33 cellular contexts compared by ENCODE assay signal in the genomic region with DNA sequence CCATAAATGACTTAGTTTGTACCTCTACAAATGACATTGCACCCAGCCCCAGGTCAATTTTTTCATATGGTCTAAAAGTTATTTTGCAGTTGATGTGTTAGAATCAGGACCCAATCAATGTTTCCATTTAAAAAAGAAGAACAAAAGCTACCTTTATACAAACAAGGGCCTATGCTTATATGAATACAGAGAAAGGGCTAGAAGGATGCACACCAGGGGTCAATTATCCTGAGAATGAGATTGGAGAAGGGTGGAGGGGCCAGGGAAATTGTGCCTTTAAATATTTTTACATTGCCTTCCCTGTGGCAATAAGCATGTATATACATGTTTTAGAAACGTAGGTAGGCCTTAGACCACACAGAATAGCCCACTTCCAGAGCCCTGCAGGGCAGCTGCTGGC. TPM values are rescaled to one million over a fixed set of nuclear protein-coding genes. Genes with fewer than 3 reads are reported as not detected.
DNase-seq lines count a peak whose midpoint lies in the region; ATAC-seq, FAIRE-seq and TF ChIP-seq lines count a peak whose summit lies in the region.
"Had no signal": no experiment of that assay in that cellular context is flagged by ENCODE, and none has a peak within 500 bp of the region (broad histone marks: within the 10 kb centered on the region; RNA-seq: fewer than 3 reads in every experiment).

No MANE protein-coding gene starts in this region.

- no peak for ATAC-seq in GM18909 (IDR thresholded peaks at IDR 0.05; ENCODE audit: poor library complexity, unreplicated experiment)
- ATAC-seq: activated CD8-positive, alpha-beta memory T cell treated with anti-CD3 and anti-CD28 coated beads, Interleukin-2, amount 10 ng/mL, durations not matched to agents 7 days and 5 days; activated T-cell treated with anti-CD3 and anti-CD28 coated beads, Interleukin-2, amount 50 U/mL, for 4 hours; esophagus mucosa; lower lobe of right lung; mucosa of descending colon; natural killer cell had no signal

- no peaks in the 10 kb centered on the region for H3K27me3 ChIP-seq in breast epithelium
- H3K27me3 ChIP-seq in mammary epithelial cell (ENCODE audit: insufficient read depth, low read length): no peaks in the 10 kb centered on the region
- no peaks in the 10 kb centered on the region for H3K27me3 ChIP-seq in keratinocyte (ENCODE audit: control insufficient read depth, extremely low read depth, insufficient read depth, low read length)
- H3K27me3 ChIP-seq in tibial nerve: no peaks in the 10 kb centered on the region
- no peaks in the 10 kb centered on the region for H3K27me3 ChIP-seq in effector memory CD4-positive, alpha-beta T cell (replicated peaks; ENCODE audit: control insufficient read depth, insufficient read depth, low read length, poor library complexity, severe bottlenecking)

- DNase-seq in MCF 10A (ENCODE audit: unreplicated experiment): no peak
- DNase-seq in breast epithelium (ENCODE audit: low spot score in 2 of 2): no peak
- no peak for DNase-seq in mammary epithelial cell
- DNase-seq in keratinocyte (ENCODE audit: low read depth, low spot score): no peak
- DNase-seq in NCI-H526 treated with DMSO at 0.1 percent for 48 hours (lab: John Stamatoyannopoulos, UW): no peak
- no peak for DNase-seq in tibial nerve (ENCODE audit: low spot score in 2 of 2)
- DNase-seq in effector memory CD4-positive, alpha-beta T cell: no peak
- DNase-seq: 8988T; activated B cell treated with CpG ODN at 0.5 μM for 24 hours; activated CD4-positive, alpha-beta T cell treated with anti-CD3 and anti-CD28 coated beads, Interleukin-2, amount 50 U/mL, for 1 hour; activated CD8-positive, alpha-beta memory T cell treated with anti-CD3 and anti-CD28 coated beads, Interleukin-2, amount 10 ng/mL, durations not matched to agents 7 days and 5 days; activated gamma-delta T cell; activated naive CD8-positive, alpha-beta T cell treated with anti-CD3 and anti-CD28 coated beads, Interleukin-2, amount 10 ng/mL, durations not matched to agents 7 days and 5 days; activated T-cell treated with anti-CD3 and anti-CD28 coated beads, Interleukin-2, amount 50 U/mL, for 4 hours; aorta; Caco-2; central memory CD4-positive, alpha-beta T cell; head of caudate nucleus; lower lobe of right lung; mucosa of descending colon; natural killer cell; NCI-H1048; occipital lobe; stimulated activated CD4-positive, alpha-beta T cell treated with anti-CD3 and anti-CD28 coated beads, Interleukin-15, amount 100 ng/mL, for 24 hours; stimulated activated CD4-positive, alpha-beta T cell treated with anti-CD3 and anti-CD28 coated beads, Interleukin-4, amount 100 ng/mL, for 4 hours had no signal

- peaks cover 48% of the 10 kb centered on the region for H3K4me1 Mint-ChIP-seq in MCF 10A (ENCODE audit: insufficient read depth, unreplicated experiment)

- H3K4me2 ChIP-seq in mammary epithelial cell (ENCODE audit: insufficient read depth, low read depth, low read length): peak overlapping the region; percentile 61
- H3K4me2 ChIP-seq in keratinocyte (ENCODE audit: control insufficient read depth, extremely low read depth, insufficient read depth, low read depth, low read length): peak overlapping the region; percentile 64

- CTCF ChIA-PET in MCF 10A (lab: Yijun Ruan, JAX) (interaction anchor here (0.7 to 1.1 kb wide), 5 partner anchors 10 to 1708 kb away, joined by 3 to 6 read pairs (median 3); no protein-coding TSS in a partner anchor), mammary epithelial cell (lab: Charles Lee; ENCODE audit: low non-redundant PET) (no interaction called here)

- peaks cover 9% of the 10 kb centered on the region for H3K36me3 Mint-ChIP-seq in MCF 10A (ENCODE audit: insufficient read depth, unreplicated experiment)
- H3K36me3 Mint-ChIP-seq: natural killer cell had no signal

- no peaks in the 10 kb centered on the region for H3K36me3 ChIP-seq in breast epithelium
- H3K36me3 ChIP-seq in mammary epithelial cell (ENCODE audit: insufficient read depth, low read length): no peaks in the 10 kb centered on the region
- no peaks in the 10 kb centered on the region for H3K36me3 ChIP-seq in keratinocyte (ENCODE audit: control insufficient read depth in 2 of 2, extremely low read depth in 1 of 2, insufficient read depth in 2 of 2, low read length in 2 of 2)
- H3K36me3 ChIP-seq in tibial nerve: no peaks in the 10 kb centered on the region
- H3K36me3 ChIP-seq in effector memory CD4-positive, alpha-beta T cell (ENCODE audit: control insufficient read depth, insufficient read depth, low read length): no peaks in the 10 kb centered on the region
- H3K36me3 ChIP-seq: lower lobe of right lung had no signal

- no peak for TF ChIP-seq EP300 in tibial nerve (IDR thresholded peaks at IDR 0.05)

- POLR2A ChIA-PET in MCF 10A (lab: Yijun Ruan, JAX): interaction anchor here (0.5 to 6.3 kb wide), 12 partner anchors 9 to 633 kb away, joined by 3 to 69 read pairs (median 4); partner anchors contain the start of gene EXOC2

- H2AFZ ChIP-seq in mammary epithelial cell (ENCODE audit: low read depth, low read length) (peak overlapping the region; percentile 41), keratinocyte (ENCODE audit: control insufficient read depth, low read length) (no peak overlapping the region)

- H3K9ac ChIP-seq in mammary epithelial cell (ENCODE audit: insufficient read depth, low read length) (no peak overlapping the region), keratinocyte (ENCODE audit: control insufficient read depth, extremely low read depth, insufficient read depth, low read length) (no peak overlapping the region)

- no peaks in the 10 kb centered on the region for H3K4me1 ChIP-seq in breast epithelium
- H3K4me1 ChIP-seq in mammary epithelial cell (ENCODE audit: insufficient read depth, low read length): peaks cover 21% of the 10 kb centered on the region
- peaks cover 28% of the 10 kb centered on the region for H3K4me1 ChIP-seq in keratinocyte (ENCODE audit: control insufficient read depth, extremely low read depth, insufficient read depth, low read length)
- H3K4me1 ChIP-seq in tibial nerve: peaks cover 0 to 35% (median 10%) of the 10 kb centered on the region in 4 donors
- H3K4me1 ChIP-seq in effector memory CD4-positive, alpha-beta T cell (ENCODE audit: control insufficient read depth, insufficient read depth, low read length, poor library complexity, severe bottlenecking): peaks cover 4% of the 10 kb centered on the region
- H3K4me1 ChIP-seq: Caco-2 had no signal

- intact Hi-C loops in MCF 10A (cut with micrococcal nuclease) (no loop called here), breast epithelium (cut with DNase I; ENCODE audit: low total_unique reads) (no loop called here), mammary epithelial cell (cut with micrococcal nuclease) (no loop called here)

- dilution Hi-C loops in mammary epithelial cell (cut with HindIII; ENCODE audit: low sequenced_read_pairs): no loop called here
- dilution Hi-C loops in keratinocyte (cut with MboI; ENCODE audit: extremely low pct_ligation_motif_present, low sequenced_read_pairs): no loop called here

- peak overlapping the region; percentile 91 for H3K27ac Mint-ChIP-seq in MCF 10A (ENCODE audit: low read depth, unreplicated experiment)
- H3K27ac Mint-ChIP-seq: activated B cell treated with CpG ODN at 0.5 μM for 24 hours; activated CD8-positive, alpha-beta memory T cell treated with anti-CD3 and anti-CD28 coated beads, Interleukin-2, amount 10 ng/mL, durations not matched to agents 7 days and 5 days; activated naive CD8-positive, alpha-beta T cell treated with anti-CD3 and anti-CD28 coated beads, Interleukin-2, amount 10 ng/mL, durations not matched to agents 7 days and 5 days; IgD-negative memory B cell; type B pancreatic cell had no signal

- H3K4me3 ChIP-seq in breast epithelium (no peak overlapping the region), mammary epithelial cell (replicated peaks in 1 of 3; ENCODE audit: insufficient read depth in 1 of 3, low read depth in 2 of 3, low read length in 3 of 3) (no peak overlapping the region), keratinocyte (ENCODE audit: control insufficient read depth in 2 of 3, extremely low read depth in 1 of 3, insufficient read depth in 2 of 3, low read depth in 1 of 3, low read length in 3 of 3) (peak overlapping the region in 1 of 3 experiments; percentile 12), tibial nerve (no peak overlapping the region)
- no peak overlapping the region for H3K4me3 ChIP-seq in effector memory CD4-positive, alpha-beta T cell (ENCODE audit: insufficient read depth, low read depth, low read length, poor library complexity, severe bottlenecking)
- H3K4me3 ChIP-seq: lower lobe of right lung, mucosa of descending colon, SK-N-MC had no signal

- no peaks in the 10 kb centered on the region for H3K27me3 Mint-ChIP-seq in MCF 10A (ENCODE audit: insufficient read depth, unreplicated experiment)
- H3K27me3 Mint-ChIP-seq: activated B cell treated with CpG ODN at 0.5 μM for 24 hours; activated CD8-positive, alpha-beta memory T cell treated with anti-CD3 and anti-CD28 coated beads, Interleukin-2, amount 10 ng/mL, durations not matched to agents 7 days and 5 days; activated naive CD8-positive, alpha-beta T cell treated with anti-CD3 and anti-CD28 coated beads, Interleukin-2, amount 10 ng/mL, durations not matched to agents 7 days and 5 days; IgD-negative memory B cell had no signal

- in situ Hi-C loops in mammary epithelial cell (cut with MboI; ENCODE audit: low sequenced_read_pairs in 2 of 2): no loop called here

- H3K27ac ChIP-seq in breast epithelium (no peak overlapping the region), mammary epithelial cell (ENCODE audit: insufficient read depth, low read depth, low read length) (peak overlapping the region; percentile 14), keratinocyte (ENCODE audit: control insufficient read depth, insufficient read depth, low read length) (peak overlapping the region; percentile 37), tibial nerve (no peak overlapping the region)
- H3K27ac ChIP-seq in effector memory CD4-positive, alpha-beta T cell (ENCODE audit: insufficient read depth, low read length, poor library complexity, severe bottlenecking): no peak overlapping the region
- H3K27ac ChIP-seq: C4-2B, lower lobe of right lung, SK-N-MC had no signal

- no peaks in the 10 kb centered on the region for H3K9me3 Mint-ChIP-seq in MCF 10A (ENCODE audit: unreplicated experiment)
- H3K9me3 Mint-ChIP-seq: activated B cell treated with CpG ODN at 0.5 μM for 24 hours; activated naive CD8-positive, alpha-beta T cell treated with anti-CD3 and anti-CD28 coated beads, Interleukin-2, amount 10 ng/mL, durations not matched to agents 7 days and 5 days; activated T-cell treated with anti-CD3 and anti-CD28 coated beads, Interleukin-2, amount 50 U/mL, for 4 hours; IgD-negative memory B cell; natural killer cell; type B pancreatic cell had no signal

- H3K4me3 Mint-ChIP-seq in MCF 10A (ENCODE audit: unreplicated experiment): no peak overlapping the region
- H3K4me3 Mint-ChIP-seq: activated B cell treated with CpG ODN at 0.5 μM for 24 hours; activated CD8-positive, alpha-beta memory T cell treated with anti-CD3 and anti-CD28 coated beads, Interleukin-2, amount 10 ng/mL, durations not matched to agents 7 days and 5 days; activated naive CD8-positive, alpha-beta T cell treated with anti-CD3 and anti-CD28 coated beads, Interleukin-2, amount 10 ng/mL, durations not matched to agents 7 days and 5 days; activated T-cell treated with anti-CD3 and anti-CD28 coated beads, Interleukin-2, amount 50 U/mL, for 4 hours; IgD-negative memory B cell; natural killer cell; type B pancreatic cell had no signal

- no peak for FAIRE-seq in keratinocyte (lab: Jason Lieb, UNC)
- FAIRE-seq: G401.6, H54 had no signal

- peaks cover 3% of the 10 kb centered on the region for H3K9me1 ChIP-seq in keratinocyte (ENCODE audit: control insufficient read depth, extremely low read depth, insufficient read depth, low read length)

- H3K79me2 ChIP-seq in mammary epithelial cell (ENCODE audit: insufficient read depth, low read length): peaks cover 78% of the 10 kb centered on the region
- H3K79me2 ChIP-seq in keratinocyte (ENCODE audit: control insufficient read depth, insufficient read depth, low read length): peaks cover 74% of the 10 kb centered on the region

- BruUV-seq in MCF 10A (replicated peaks; lab: Mats Ljungman, UMichigan): no TSS peak
- BruUV-seq in mammary epithelial cell (replicated peaks; lab: Mats Ljungman, UMichigan): no TSS peak

- WGBS in mammary epithelial cell (ENCODE audit: low coverage, missing lambda C conversion rate): 0% methylated on average over 1 of the region's 1 CpG
- WGBS in tibial nerve, 2 donors: 68 to 76% methylated on average over 1 of the region's 1 CpG

- TF ChIP-seq CTCF in MCF 10A (IDR thresholded peaks at IDR 0.05; ENCODE audit: unreplicated experiment) (no peak), breast epithelium (IDR thresholded peaks at IDR 0.05) (no peak), mammary epithelial cell (conservative IDR thresholded peaks at IDR 0.05 in 1 of 2, IDR thresholded peaks at IDR 0.05 in 1 of 2; ENCODE audit: extremely low read depth in 1 of 2, insufficient read depth in 1 of 2, low read depth in 1 of 2, low read length in 2 of 2) (no peak), keratinocyte (optimal IDR thresholded peaks at IDR 0.05 in 1 of 3, IDR thresholded peaks at IDR 0.05 in 1 of 3, conservative IDR thresholded peaks at IDR 0.05 in 1 of 3; ENCODE audit: extremely low read depth in 1 of 3, insufficient read depth in 2 of 3, low read length in 3 of 3) (no peak), tibial nerve (IDR thresholded peaks at IDR 0.05) (no peak)

- no peaks in the 10 kb centered on the region for H3K9me3 ChIP-seq in breast epithelium
- H3K9me3 ChIP-seq in mammary epithelial cell (replicated peaks; ENCODE audit: insufficient read depth, low read length): no peaks in the 10 kb centered on the region
- no peaks in the 10 kb centered on the region for H3K9me3 ChIP-seq in keratinocyte (ENCODE audit: control insufficient read depth, low read depth, low read length)
- H3K9me3 ChIP-seq in tibial nerve: no peaks in the 10 kb centered on the region
- no peaks in the 10 kb centered on the region for H3K9me3 ChIP-seq in effector memory CD4-positive, alpha-beta T cell (ENCODE audit: control insufficient read depth, low read length)
- H3K9me3 ChIP-seq: Caco-2, lower lobe of right lung, mucosa of descending colon had no signal

- no peaks in the 10 kb centered on the region for H4K20me1 ChIP-seq in mammary epithelial cell (ENCODE audit: insufficient read depth, low read length)
- H4K20me1 ChIP-seq in keratinocyte (ENCODE audit: control insufficient read depth, extremely low read depth, insufficient read depth, low read length): no peaks in the 10 kb centered on the region

- TF ChIP-seq POLR2A in breast epithelium (IDR thresholded peaks at IDR 0.05) (no peak), tibial nerve (IDR thresholded peaks at IDR 0.05) (no peak)

RNA-seq across cellular contexts. Expression of gene EXOC2, which starts 12.7 kb away (rescaled TPM):
- total RNA-seq in MCF 10A (2022) (14.6 and 18.9 TPM in 2 replicates), breast epithelium (10 to 100 TPM; 19.7 to 37.3 (median 26.5) TPM), mammary epithelial cell (10 to 100 TPM; 23.2 to 31.3 TPM), tibial nerve (10 to 100 TPM; 20.8 to 30.0 (median 24.1) TPM)
- polyA plus RNA-seq in mammary epithelial cell (12.6 TPM), keratinocyte (25.7 to 28.4 TPM (median 26.4 TPM) in 3 replicates)
- polyA minus RNA-seq in mammary epithelial cell (32.2 TPM), keratinocyte (20.9 to 55.6 TPM (median 52.3 TPM) in 3 replicates)
- polyA plus RNA-seq in keratinocyte (2011; ENCODE audit: low read depth): 13.4 TPM
- 15.3 and 24.6 TPM in 2 replicates for polyA plus RNA-seq in keratinocyte (2011; cell fraction: cytosol; rRNA removed)
- 34.5 and 38.3 TPM in 2 replicates for polyA plus RNA-seq in keratinocyte (2011; cell fraction: nucleus; rRNA removed)
- polyA plus RNA-seq in keratinocyte (2012; ENCODE audit: low replicate concordance): 15.8 and 22.4 TPM in 2 replicates
- 34.3 TPM for polyA minus RNA-seq in keratinocyte (2011; cell fraction: cytosol; rRNA and poly(A)+ RNA removed)
- polyA minus RNA-seq in keratinocyte (2011; cell fraction: nucleus; rRNA and poly(A)+ RNA removed): 35.2 and 63.9 TPM in 2 replicates

RNA-seq across cellular contexts. Expression of gene HUS1B, which starts 23.3 kb away (rescaled TPM):
- 0.61 and 0.72 TPM in 2 replicates for total RNA-seq in MCF 10A (2022)
- total RNA-seq in breast epithelium: 1 to 10 TPM; 3.2 to 5.4 (median 3.9) TPM
- total RNA-seq in mammary epithelial cell: 1 to 10 TPM; 1.0 to 1.5 TPM
- 0.17 TPM for polyA plus RNA-seq in mammary epithelial cell
- not detected for polyA minus RNA-seq in mammary epithelial cell
- polyA plus RNA-seq in keratinocyte: 0.05 to 0.13 TPM (median 0.12 TPM) in 3 replicates
- polyA plus RNA-seq in keratinocyte (2011; ENCODE audit: low read depth): not detected
- not detected in 2 replicates for polyA plus RNA-seq in keratinocyte (2011; cell fraction: cytosol; rRNA removed)
- 0.47 and 0.48 TPM in 2 replicates for polyA plus RNA-seq in keratinocyte (2011; cell fraction: nucleus; rRNA removed)
- 0.38 TPM in 1 of 2 replicates, not detected in the other for polyA plus RNA-seq in keratinocyte (2012; ENCODE audit: low replicate concordance)
- polyA minus RNA-seq in keratinocyte: 0.30 to 0.35 TPM (median 0.33 TPM) in 3 replicates
- not detected for polyA minus RNA-seq in keratinocyte (2011; cell fraction: cytosol; rRNA and poly(A)+ RNA removed)
- 2.6 and 2.7 TPM in 2 replicates for polyA minus RNA-seq in keratinocyte (2011; cell fraction: nucleus; rRNA and poly(A)+ RNA removed)
- 1 to 10 TPM in 3 of 4 donors, not detected in 1; 3.3 to 8.4 (median 7.5) TPM for total RNA-seq in tibial nerve

Comparison
In these comparisons a context has a peak if more than half of its experiments do, and no peak if none do; other contexts are left out.
1. H3K27ac ChIP-seq: peak in mammary epithelial cell (single experiment) and keratinocyte (single experiment); none in breast epithelium (0 of 2), tibial nerve (0 of 4) and effector memory CD4-positive, alpha-beta T cell (single experiment).